8 cellular contexts compared by ENCODE assay signal in genomic region chr6:33570806-33571636, GRCh38. TPM values are rescaled to one million over a fixed set of nuclear protein-coding genes. Genes with fewer than 3 reads are reported as not detected.
A peak's percentile ranks its signal among the peaks of the same experiment; 100 is the strongest.
DNase-seq lines count a peak whose midpoint lies in the region; ATAC-seq and TF ChIP-seq lines count a peak whose summit lies in the region.

No MANE protein-coding gene starts in this region.

- peak overlapping the region; percentile 52 for H3K9ac ChIP-seq in endodermal cell (ENCODE audit: extremely low read depth, low read length, poor library complexity, severe bottlenecking)

- peak; percentile 79 for ATAC-seq in GM19468 (IDR thresholded peaks at IDR 0.05; ENCODE audit: extremely low read depth, unreplicated experiment)

- H3K36me3 ChIP-seq in endodermal cell (ENCODE audit: control insufficient read depth, insufficient read depth, low read length): peaks cover 17% of the 10 kb centered on the region

- peaks cover 13% of the 10 kb centered on the region for H3K36me3 Mint-ChIP-seq in endodermal cell (ENCODE audit: low read depth)

- H3K27ac Mint-ChIP-seq in endodermal cell: peak overlapping the region; percentile 85

- DNase-seq in COLO668 (lab: John Stamatoyannopoulos, UW; ENCODE audit: unreplicated experiment) (peak; percentile 81), HL-60 (ENCODE audit: low read depth in 1 of 2, low spot score in 1 of 2) (peak; percentile 66 to 75), NOMO-1 treated with DMSO at 0.1 percent for 48 hours (lab: John Stamatoyannopoulos, UW; ENCODE audit: unreplicated experiment) (peak; percentile 85), endodermal cell (peak; percentile 90), midbrain (lab: John Stamatoyannopoulos, UW) (peak; percentile 75)
- DNase-seq in activated CD8-positive, alpha-beta memory T cell treated with anti-CD3 and anti-CD28 coated beads, Interleukin-2, amount 50 U/mL, for 1 hour (ENCODE audit: extremely low read depth): peak; percentile 87
- DNase-seq in stimulated activated CD8-positive, alpha-beta memory T cell treated with anti-CD3 and anti-CD28 coated beads, Interleukin-2, amount 100 ng/mL, for 1 hour (ENCODE audit: low read depth in 2 of 2): peak; percentile 76 to 84

- H3K4me1 Mint-ChIP-seq in endodermal cell: peaks cover 16% of the 10 kb centered on the region

- H3K4me1 ChIP-seq in endodermal cell (ENCODE audit: control insufficient read depth, insufficient read depth, low read length): no peaks in the 10 kb centered on the region

- H3K4me3 ChIP-seq in HL-60 (replicated peaks; ENCODE audit: insufficient read depth, low read length) (peak overlapping the region; percentile 60), endodermal cell (ENCODE audit: low read length) (peak overlapping the region; percentile 84)

- no peaks in the 10 kb centered on the region for H3K27me3 Mint-ChIP-seq in endodermal cell (ENCODE audit: insufficient read depth)

- H3K9me3 Mint-ChIP-seq in endodermal cell: no peaks in the 10 kb centered on the region

- TF ChIP-seq CTCF in HL-60 (IDR thresholded peaks at IDR 0.05; ENCODE audit: insufficient read depth, low read length): no peak
- no peak for TF ChIP-seq CTCF in endodermal cell (conservative IDR thresholded peaks at IDR 0.05)

- H3K27ac ChIP-seq in HL-60 (replicated peaks): peak overlapping the region; percentile 25
- peak overlapping the region; percentile 75 for H3K27ac ChIP-seq in endodermal cell (ENCODE audit: low read depth, low read length)

- H3K4me3 Mint-ChIP-seq in endodermal cell: peak overlapping the region; percentile 77

- H3K27me3 ChIP-seq in HL-60 (ENCODE audit: insufficient read depth, poor library complexity, severe bottlenecking) (no peaks in the 10 kb centered on the region), endodermal cell (ENCODE audit: control insufficient read depth, insufficient read depth, low read length, poor library complexity, severe bottlenecking) (no peaks in the 10 kb centered on the region)

- WGBS in endodermal cell (ENCODE audit: insufficient coverage in 1 of 2, insufficient read length in 1 of 2), 2 experiments: 7 to 20% methylated on average over 11 to 44 of the region's 44 CpGs

- no peaks in the 10 kb centered on the region for H3K9me3 ChIP-seq in endodermal cell (ENCODE audit: control insufficient read depth, low read length)

RNA-seq across cellular contexts. Expression of gene BAK1, which starts 9.1 kb away (rescaled TPM):
- 10 to 100 TPM; 39.9 to 41.2 TPM for total RNA-seq in endodermal cell
- 28.1 TPM for polyA plus RNA-seq in endodermal cell (2013, experiment 1 of 2)
- polyA plus RNA-seq in endodermal cell (2013, experiment 2 of 2): 27.8 TPM

RNA-seq across cellular contexts. Expression of gene ITPR3, which starts 50.1 kb away (rescaled TPM):
- 10 to 100 TPM; 29.6 to 33.3 TPM for total RNA-seq in endodermal cell
- 6.0 TPM for polyA plus RNA-seq in endodermal cell (2013, experiment 1 of 2)
- polyA plus RNA-seq in endodermal cell (2013, experiment 2 of 2): 6.6 TPM

Comparison
In these comparisons a context has a peak if more than half of its experiments do, and no peak if none do; other contexts are left out.
1. Peak in every context shown above with its lines: DNase-seq, ATAC-seq, H3K4me3 ChIP-seq and H3K27ac ChIP-seq.